ENCODE assay signal across 7 cellular contexts in the genomic region with DNA sequence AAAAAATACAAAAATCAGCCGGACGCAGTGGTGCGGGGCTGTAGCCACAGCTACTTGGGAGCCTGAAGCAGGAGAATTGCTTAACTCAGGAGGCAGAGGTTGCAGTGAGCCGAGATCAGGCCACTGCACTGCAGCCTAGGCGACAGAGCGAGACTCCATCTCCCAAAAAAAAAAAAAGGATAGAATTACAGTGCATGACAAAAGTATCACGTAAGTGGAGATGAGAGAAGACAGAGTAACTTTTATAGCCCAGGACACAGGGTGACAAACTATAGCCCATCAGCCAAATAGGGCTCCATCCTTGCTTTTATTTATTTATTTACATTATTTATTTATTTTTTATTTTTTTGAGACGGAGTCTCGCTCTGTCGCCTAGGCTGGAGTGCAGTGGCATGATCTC.
"Had no signal": no experiment of that assay in that cellular context is flagged by ENCODE, and none has a peak within 500 bp of the region (broad histone marks: within the 10 kb centered on the region; RNA-seq: fewer than 3 reads in every experiment).

No MANE protein-coding gene starts in this region.

- ATAC-seq: GM12878 had no signal

- FAIRE-seq: G401.6, GM12878, GM12892, GM18507, GM19239 had no signal

- DNase-seq: GDM1, GF-D8 had no signal

- H3K4me3 ChIP-seq: GM12878 had no signal
